In the genomic region with DNA sequence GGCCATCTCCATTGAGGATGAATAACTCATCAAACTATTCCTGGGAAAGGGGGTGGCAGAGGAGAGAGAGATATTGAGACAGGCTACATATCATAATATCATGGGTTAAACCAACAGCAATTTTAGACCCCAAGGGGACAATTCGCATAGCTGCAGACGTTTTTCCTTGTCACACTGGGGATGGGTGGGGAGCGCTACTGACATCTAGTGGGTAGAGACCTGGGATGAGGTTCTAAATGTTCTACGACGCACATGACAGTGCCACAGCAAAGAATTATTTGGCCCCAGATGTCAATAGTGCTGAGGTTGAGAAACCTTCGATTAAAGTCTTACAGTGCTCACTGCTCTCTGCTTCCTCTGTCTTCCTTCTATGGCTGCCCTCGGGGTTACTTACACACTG, we compare ENCODE assay signal across 13 cellular contexts.
A peak's percentile ranks its signal among the peaks of the same experiment; 100 is the strongest.
DNase-seq lines count a peak whose midpoint lies in the region; TF ChIP-seq lines count a peak whose summit lies in the region.
"Had no signal": no experiment of that assay in that cellular context is flagged by ENCODE, and none has a peak within 500 bp of the region (broad histone marks: within the 10 kb centered on the region; RNA-seq: fewer than 3 reads in every experiment).

No MANE protein-coding gene starts in this region.

- TF ChIP-seq CTCF in endothelial cell (IDR thresholded peaks at IDR 0.05; ENCODE audit: unreplicated experiment) (no peak), testis (IDR thresholded peaks at IDR 0.05) (no peak)

- CTCF ChIA-PET in activated naive CD4-positive, alpha-beta T cell treated with anti-CD3 and anti-CD28 coated beads for 36 hours (lab: Charles Lee), result interaction anchor here (0.7 to 2.4 kb wide), 2 partner anchors 18 to 30 kb away, joined by 4 to 14 read pairs; no protein-coding TSS in a partner anchor

- no peaks in the 10 kb centered on the region for H3K9me3 ChIP-seq in testis
- H3K9me3 ChIP-seq: Caco-2 had no signal

- intact Hi-C loops in activated naive CD4-positive, alpha-beta T cell treated with anti-CD3 and anti-CD28 coated beads for 36 hours (cut with micrococcal nuclease), result no loop called here
- intact Hi-C loops in testis (cut with DNase I; ENCODE audit: low total_unique reads), result no loop called here

- H3K27ac ChIP-seq in testis, result no peak overlapping the region

- no peak overlapping the region for H3K4me3 ChIP-seq in testis
- H3K4me3 ChIP-seq: lung had no signal

- no peaks in the 10 kb centered on the region for H3K27me3 ChIP-seq in testis

- H3K4me3 Mint-ChIP-seq in activated naive CD4-positive, alpha-beta T cell treated with anti-CD3 and anti-CD28 coated beads for 36 hours, result no peak overlapping the region
- H3K4me3 Mint-ChIP-seq in endothelial cell (ENCODE audit: unreplicated experiment), result no peak overlapping the region

- no peak overlapping the region for H3K27ac Mint-ChIP-seq in activated naive CD4-positive, alpha-beta T cell treated with anti-CD3 and anti-CD28 coated beads for 36 hours
- no peak overlapping the region for H3K27ac Mint-ChIP-seq in endothelial cell (ENCODE audit: unreplicated experiment)

- H3K4me1 Mint-ChIP-seq in activated naive CD4-positive, alpha-beta T cell treated with anti-CD3 and anti-CD28 coated beads for 36 hours (ENCODE audit: low read depth), result no peaks in the 10 kb centered on the region
- H3K4me1 Mint-ChIP-seq in endothelial cell (ENCODE audit: unreplicated experiment), result peaks cover 2% of the 10 kb centered on the region

- H3K9me3 Mint-ChIP-seq in activated naive CD4-positive, alpha-beta T cell treated with anti-CD3 and anti-CD28 coated beads for 36 hours, result no peaks in the 10 kb centered on the region
- no peaks in the 10 kb centered on the region for H3K9me3 Mint-ChIP-seq in endothelial cell (ENCODE audit: unreplicated experiment)

- H3K4me1 ChIP-seq in testis, result no peaks in the 10 kb centered on the region
- H3K4me1 ChIP-seq: Caco-2 had no signal

- WGBS in testis, 2 donors, result 65 to 79% methylated on average over 7 of the region's 7 CpGs

- DNase-seq in activated naive CD4-positive, alpha-beta T cell treated with anti-CD3 and anti-CD28 coated beads for 36 hours, result peak; percentile 7
- no peak for DNase-seq in activated naive CD4-positive, alpha-beta T cell treated with anti-CD3 and anti-CD28 coated beads, Interleukin-2, amount 50 U/mL, for 16 hours
- DNase-seq in NCI-H2171 (lab: John Stamatoyannopoulos, UW), result peak; percentile 54
- DNase-seq in endothelial cell (ENCODE audit: low spot score), result peak; percentile 33
- DNase-seq in testis, result peak; percentile 15
- DNase-seq in pons (ENCODE audit: low spot score), result no peak
- no peak for DNase-seq in stimulated activated CD4-positive, alpha-beta T cell treated with anti-CD3 and anti-CD28 coated beads, Interleukin-4, amount 100 ng/mL, for 4 hours
- no peak for DNase-seq in SHP77 treated with DMSO at 0.1 percent for 48 hours (lab: John Stamatoyannopoulos, UW)
- DNase-seq: activated T-cell treated with anti-CD3 and anti-CD28 coated beads for 4 hours; Caco-2; effector memory CD4-positive, alpha-beta T cell; trophoblast cell had no signal

- no peak for TF ChIP-seq POLR2A in testis (IDR thresholded peaks at IDR 0.05)

- no peaks in the 10 kb centered on the region for H3K36me3 ChIP-seq in testis (ENCODE audit: low read depth, missing control alignments)

- no peaks in the 10 kb centered on the region for H3K36me3 Mint-ChIP-seq in activated naive CD4-positive, alpha-beta T cell treated with anti-CD3 and anti-CD28 coated beads for 36 hours (ENCODE audit: low read depth)
- H3K36me3 Mint-ChIP-seq in endothelial cell (ENCODE audit: low read depth, unreplicated experiment), result no peaks in the 10 kb centered on the region

- H3K27me3 Mint-ChIP-seq in activated naive CD4-positive, alpha-beta T cell treated with anti-CD3 and anti-CD28 coated beads for 36 hours (ENCODE audit: low read depth), result peaks cover 17% of the 10 kb centered on the region
- peaks cover 2% of the 10 kb centered on the region for H3K27me3 Mint-ChIP-seq in endothelial cell (ENCODE audit: unreplicated experiment)

Comparison
In these comparisons a context has a peak if more than half of its experiments do, and no peak if none do; other contexts are left out.
1. DNase-seq: peak in activated naive CD4-positive, alpha-beta T cell treated with anti-CD3 and anti-CD28 coated beads for 36 hours (single experiment), NCI-H2171 (single experiment), endothelial cell (single experiment) and testis (single experiment); none in activated naive CD4-positive, alpha-beta T cell treated with anti-CD3 and anti-CD28 coated beads, Interleukin-2, amount 50 U/mL, for 16 hours (single experiment), pons (single experiment), stimulated activated CD4-positive, alpha-beta T cell treated with anti-CD3 and anti-CD28 coated beads, Interleukin-4, amount 100 ng/mL, for 4 hours (0 of 2) and SHP77 treated with DMSO at 0.1 percent for 48 hours (single experiment).